ENCODE assay signal across 2 cellular contexts in the genomic region with DNA sequence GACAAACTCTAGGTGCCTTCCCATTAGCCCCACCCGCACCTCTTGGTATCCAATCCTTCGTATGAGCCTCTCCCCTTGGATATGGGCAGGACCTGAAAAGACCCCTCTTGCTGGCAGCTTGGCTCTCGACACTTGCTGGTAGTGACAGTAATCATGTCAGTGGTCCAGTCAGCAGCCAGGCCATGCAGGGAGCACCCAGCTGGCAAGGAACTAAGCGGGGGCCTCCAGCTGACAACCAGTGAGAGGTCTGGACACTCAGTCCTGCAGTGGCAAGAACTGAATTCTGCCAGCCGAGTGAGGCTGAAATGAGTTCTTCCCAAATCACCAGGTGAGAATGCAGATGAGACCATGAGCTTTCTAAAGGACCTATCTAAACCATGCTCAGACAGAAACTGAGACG.
TF ChIP-seq lines count a peak whose summit lies in the region.

No MANE protein-coding gene starts in this region.

TF ChIP-seq in GM23338, 12 proteins besides CTCF, POLR2A, EP300 and RAD21 (continued from another document):
- TF ChIP-seq, protein P1, sequence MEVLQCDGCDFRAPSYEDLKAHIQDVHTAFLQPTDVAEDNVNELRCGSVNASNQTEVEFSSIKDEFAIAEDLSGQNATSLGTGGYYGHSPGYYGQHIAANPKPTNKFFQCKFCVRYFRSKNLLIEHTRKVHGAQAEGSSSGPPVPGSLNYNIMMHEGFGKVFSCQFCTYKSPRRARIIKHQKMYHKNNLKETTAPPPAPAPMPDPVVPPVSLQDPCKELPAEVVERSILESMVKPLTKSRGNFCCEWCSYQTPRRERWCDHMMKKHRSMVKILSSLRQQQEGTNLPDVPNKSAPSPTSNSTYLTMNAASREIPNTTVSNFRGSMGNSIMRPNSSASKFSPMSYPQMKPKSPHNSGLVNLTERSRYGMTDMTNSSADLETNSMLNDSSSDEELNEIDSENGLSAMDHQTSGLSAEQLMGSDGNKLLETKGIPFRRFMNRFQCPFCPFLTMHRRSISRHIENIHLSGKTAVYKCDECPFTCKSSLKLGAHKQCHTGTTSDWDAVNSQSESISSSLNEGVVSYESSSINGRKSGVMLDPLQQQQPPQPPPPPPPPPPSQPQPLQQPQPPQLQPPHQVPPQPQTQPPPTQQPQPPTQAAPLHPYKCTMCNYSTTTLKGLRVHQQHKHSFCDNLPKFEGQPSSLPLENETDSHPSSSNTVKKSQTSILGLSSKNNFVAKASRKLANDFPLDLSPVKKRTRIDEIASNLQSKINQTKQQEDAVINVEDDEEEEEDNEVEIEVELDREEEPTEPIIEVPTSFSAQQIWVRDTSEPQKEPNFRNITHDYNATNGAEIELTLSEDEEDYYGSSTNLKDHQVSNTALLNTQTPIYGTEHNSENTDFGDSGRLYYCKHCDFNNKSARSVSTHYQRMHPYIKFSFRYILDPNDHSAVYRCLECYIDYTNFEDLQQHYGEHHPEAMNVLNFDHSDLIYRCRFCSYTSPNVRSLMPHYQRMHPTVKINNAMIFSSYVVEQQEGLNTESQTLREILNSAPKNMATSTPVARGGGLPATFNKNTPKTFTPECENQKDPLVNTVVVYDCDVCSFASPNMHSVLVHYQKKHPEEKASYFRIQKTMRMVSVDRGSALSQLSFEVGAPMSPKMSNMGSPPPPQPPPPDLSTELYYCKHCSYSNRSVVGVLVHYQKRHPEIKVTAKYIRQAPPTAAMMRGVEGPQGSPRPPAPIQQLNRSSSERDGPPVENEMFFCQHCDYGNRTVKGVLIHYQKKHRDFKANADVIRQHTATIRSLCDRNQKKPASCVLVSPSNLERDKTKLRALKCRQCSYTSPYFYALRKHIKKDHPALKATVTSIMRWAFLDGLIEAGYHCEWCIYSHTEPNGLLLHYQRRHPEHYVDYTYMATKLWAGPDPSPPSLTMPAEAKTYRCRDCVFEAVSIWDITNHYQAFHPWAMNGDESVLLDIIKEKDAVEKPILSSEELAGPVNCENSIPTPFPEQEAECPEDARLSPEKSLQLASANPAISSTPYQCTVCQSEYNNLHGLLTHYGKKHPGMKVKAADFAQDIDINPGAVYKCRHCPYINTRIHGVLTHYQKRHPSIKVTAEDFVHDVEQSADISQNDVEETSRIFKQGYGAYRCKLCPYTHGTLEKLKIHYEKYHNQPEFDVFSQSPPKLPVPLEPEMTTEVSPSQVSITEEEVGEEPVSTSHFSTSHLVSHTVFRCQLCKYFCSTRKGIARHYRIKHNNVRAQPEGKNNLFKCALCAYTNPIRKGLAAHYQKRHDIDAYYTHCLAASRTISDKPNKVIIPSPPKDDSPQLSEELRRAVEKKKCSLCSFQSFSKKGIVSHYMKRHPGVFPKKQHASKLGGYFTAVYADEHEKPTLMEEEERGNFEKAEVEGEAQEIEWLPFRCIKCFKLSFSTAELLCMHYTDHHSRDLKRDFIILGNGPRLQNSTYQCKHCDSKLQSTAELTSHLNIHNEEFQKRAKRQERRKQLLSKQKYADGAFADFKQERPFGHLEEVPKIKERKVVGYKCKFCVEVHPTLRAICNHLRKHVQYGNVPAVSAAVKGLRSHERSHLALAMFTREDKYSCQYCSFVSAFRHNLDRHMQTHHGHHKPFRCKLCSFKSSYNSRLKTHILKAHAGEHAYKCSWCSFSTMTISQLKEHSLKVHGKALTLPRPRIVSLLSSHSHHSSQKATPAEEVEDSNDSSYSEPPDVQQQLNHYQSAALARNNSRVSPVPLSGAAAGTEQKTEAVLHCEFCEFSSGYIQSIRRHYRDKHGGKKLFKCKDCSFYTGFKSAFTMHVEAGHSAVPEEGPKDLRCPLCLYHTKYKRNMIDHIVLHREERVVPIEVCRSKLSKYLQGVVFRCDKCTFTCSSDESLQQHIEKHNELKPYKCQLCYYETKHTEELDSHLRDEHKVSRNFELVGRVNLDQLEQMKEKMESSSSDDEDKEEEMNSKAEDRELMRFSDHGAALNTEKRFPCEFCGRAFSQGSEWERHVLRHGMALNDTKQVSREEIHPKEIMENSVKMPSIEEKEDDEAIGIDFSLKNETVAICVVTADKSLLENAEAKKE (CRISPR knock-in tag; IDR thresholded peaks at IDR 0.05) = no peak
- no peak for TF ChIP-seq EZH2phosphoT487 (IDR thresholded peaks at IDR 0.05; ENCODE audit: unreplicated experiment)
- TF ChIP-seq JUNB (IDR thresholded peaks at IDR 0.05; ENCODE audit: unreplicated experiment) = no peak
- no peak for TF ChIP-seq NANOG (IDR thresholded peaks at IDR 0.05; ENCODE audit: borderline replicate concordance)
- no peak for TF ChIP-seq EZH2 (IDR thresholded peaks at IDR 0.05; ENCODE audit: low read depth, unreplicated experiment)
- no peak for TF ChIP-seq POLR2AphosphoS5 (IDR thresholded peaks at IDR 0.05; ENCODE audit: low read depth)
- no peak for TF ChIP-seq STAT1 (IDR thresholded peaks at IDR 0.05; ENCODE audit: unreplicated experiment)
- no peak for TF ChIP-seq ZNF331 (CRISPR knock-in tag; IDR thresholded peaks at IDR 0.05; ENCODE audit: low read depth)
- TF ChIP-seq, protein P2, sequence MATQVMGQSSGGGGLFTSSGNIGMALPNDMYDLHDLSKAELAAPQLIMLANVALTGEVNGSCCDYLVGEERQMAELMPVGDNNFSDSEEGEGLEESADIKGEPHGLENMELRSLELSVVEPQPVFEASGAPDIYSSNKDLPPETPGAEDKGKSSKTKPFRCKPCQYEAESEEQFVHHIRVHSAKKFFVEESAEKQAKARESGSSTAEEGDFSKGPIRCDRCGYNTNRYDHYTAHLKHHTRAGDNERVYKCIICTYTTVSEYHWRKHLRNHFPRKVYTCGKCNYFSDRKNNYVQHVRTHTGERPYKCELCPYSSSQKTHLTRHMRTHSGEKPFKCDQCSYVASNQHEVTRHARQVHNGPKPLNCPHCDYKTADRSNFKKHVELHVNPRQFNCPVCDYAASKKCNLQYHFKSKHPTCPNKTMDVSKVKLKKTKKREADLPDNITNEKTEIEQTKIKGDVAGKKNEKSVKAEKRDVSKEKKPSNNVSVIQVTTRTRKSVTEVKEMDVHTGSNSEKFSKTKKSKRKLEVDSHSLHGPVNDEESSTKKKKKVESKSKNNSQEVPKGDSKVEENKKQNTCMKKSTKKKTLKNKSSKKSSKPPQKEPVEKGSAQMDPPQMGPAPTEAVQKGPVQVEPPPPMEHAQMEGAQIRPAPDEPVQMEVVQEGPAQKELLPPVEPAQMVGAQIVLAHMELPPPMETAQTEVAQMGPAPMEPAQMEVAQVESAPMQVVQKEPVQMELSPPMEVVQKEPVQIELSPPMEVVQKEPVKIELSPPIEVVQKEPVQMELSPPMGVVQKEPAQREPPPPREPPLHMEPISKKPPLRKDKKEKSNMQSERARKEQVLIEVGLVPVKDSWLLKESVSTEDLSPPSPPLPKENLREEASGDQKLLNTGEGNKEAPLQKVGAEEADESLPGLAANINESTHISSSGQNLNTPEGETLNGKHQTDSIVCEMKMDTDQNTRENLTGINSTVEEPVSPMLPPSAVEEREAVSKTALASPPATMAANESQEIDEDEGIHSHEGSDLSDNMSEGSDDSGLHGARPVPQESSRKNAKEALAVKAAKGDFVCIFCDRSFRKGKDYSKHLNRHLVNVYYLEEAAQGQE (IDR thresholded peaks at IDR 0.05; ENCODE audit: unreplicated experiment) = no peak

TF ChIP-seq in WTC11, 78 proteins besides CTCF, POLR2A, EP300 and RAD21 (continued from another document):
- TF ChIP-seq, protein P3, sequence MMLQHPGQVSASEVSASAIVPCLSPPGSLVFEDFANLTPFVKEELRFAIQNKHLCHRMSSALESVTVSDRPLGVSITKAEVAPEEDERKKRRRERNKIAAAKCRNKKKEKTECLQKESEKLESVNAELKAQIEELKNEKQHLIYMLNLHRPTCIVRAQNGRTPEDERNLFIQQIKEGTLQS (CRISPR knock-in tag; conservative IDR thresholded peaks at IDR 0.05) = no peak
- TF ChIP-seq GABPB1 (CRISPR knock-in tag; IDR thresholded peaks at IDR 0.05) = no peak
- TF ChIP-seq ZNF317 (CRISPR knock-in tag; IDR thresholded peaks at IDR 0.05; ENCODE audit: borderline replicate concordance, low read depth) = no peak
- no peak for TF ChIP-seq MYBL2 (CRISPR knock-in tag; IDR thresholded peaks at IDR 0.05)
- TF ChIP-seq, protein P4, sequence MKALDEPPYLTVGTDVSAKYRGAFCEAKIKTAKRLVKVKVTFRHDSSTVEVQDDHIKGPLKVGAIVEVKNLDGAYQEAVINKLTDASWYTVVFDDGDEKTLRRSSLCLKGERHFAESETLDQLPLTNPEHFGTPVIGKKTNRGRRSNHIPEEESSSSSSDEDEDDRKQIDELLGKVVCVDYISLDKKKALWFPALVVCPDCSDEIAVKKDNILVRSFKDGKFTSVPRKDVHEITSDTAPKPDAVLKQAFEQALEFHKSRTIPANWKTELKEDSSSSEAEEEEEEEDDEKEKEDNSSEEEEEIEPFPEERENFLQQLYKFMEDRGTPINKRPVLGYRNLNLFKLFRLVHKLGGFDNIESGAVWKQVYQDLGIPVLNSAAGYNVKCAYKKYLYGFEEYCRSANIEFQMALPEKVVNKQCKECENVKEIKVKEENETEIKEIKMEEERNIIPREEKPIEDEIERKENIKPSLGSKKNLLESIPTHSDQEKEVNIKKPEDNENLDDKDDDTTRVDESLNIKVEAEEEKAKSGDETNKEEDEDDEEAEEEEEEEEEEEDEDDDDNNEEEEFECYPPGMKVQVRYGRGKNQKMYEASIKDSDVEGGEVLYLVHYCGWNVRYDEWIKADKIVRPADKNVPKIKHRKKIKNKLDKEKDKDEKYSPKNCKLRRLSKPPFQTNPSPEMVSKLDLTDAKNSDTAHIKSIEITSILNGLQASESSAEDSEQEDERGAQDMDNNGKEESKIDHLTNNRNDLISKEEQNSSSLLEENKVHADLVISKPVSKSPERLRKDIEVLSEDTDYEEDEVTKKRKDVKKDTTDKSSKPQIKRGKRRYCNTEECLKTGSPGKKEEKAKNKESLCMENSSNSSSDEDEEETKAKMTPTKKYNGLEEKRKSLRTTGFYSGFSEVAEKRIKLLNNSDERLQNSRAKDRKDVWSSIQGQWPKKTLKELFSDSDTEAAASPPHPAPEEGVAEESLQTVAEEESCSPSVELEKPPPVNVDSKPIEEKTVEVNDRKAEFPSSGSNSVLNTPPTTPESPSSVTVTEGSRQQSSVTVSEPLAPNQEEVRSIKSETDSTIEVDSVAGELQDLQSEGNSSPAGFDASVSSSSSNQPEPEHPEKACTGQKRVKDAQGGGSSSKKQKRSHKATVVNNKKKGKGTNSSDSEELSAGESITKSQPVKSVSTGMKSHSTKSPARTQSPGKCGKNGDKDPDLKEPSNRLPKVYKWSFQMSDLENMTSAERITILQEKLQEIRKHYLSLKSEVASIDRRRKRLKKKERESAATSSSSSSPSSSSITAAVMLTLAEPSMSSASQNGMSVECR (CRISPR knock-in tag; IDR thresholded peaks at IDR 0.05; ENCODE audit: borderline replicate concordance) = no peak
- no peak for TF ChIP-seq OVOL2 (CRISPR knock-in tag; IDR thresholded peaks at IDR 0.05; ENCODE audit: borderline replicate concordance)
- TF ChIP-seq, protein P5, sequence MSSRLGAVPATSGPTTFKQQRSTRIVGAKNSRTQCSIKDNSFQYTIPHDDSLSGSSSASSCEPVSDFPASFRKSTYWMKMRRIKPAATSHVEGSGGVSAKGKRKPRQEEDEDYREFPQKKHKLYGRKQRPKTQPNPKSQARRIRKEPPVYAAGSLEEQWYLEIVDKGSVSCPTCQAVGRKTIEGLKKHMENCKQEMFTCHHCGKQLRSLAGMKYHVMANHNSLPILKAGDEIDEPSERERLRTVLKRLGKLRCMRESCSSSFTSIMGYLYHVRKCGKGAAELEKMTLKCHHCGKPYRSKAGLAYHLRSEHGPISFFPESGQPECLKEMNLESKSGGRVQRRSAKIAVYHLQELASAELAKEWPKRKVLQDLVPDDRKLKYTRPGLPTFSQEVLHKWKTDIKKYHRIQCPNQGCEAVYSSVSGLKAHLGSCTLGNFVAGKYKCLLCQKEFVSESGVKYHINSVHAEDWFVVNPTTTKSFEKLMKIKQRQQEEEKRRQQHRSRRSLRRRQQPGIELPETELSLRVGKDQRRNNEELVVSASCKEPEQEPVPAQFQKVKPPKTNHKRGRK (CRISPR knock-in tag; IDR thresholded peaks at IDR 0.05; ENCODE audit: borderline replicate concordance) = no peak
- no peak for TF ChIP-seq ZNF138 (CRISPR knock-in tag; conservative IDR thresholded peaks at IDR 0.05)
- TF ChIP-seq, protein P6, sequence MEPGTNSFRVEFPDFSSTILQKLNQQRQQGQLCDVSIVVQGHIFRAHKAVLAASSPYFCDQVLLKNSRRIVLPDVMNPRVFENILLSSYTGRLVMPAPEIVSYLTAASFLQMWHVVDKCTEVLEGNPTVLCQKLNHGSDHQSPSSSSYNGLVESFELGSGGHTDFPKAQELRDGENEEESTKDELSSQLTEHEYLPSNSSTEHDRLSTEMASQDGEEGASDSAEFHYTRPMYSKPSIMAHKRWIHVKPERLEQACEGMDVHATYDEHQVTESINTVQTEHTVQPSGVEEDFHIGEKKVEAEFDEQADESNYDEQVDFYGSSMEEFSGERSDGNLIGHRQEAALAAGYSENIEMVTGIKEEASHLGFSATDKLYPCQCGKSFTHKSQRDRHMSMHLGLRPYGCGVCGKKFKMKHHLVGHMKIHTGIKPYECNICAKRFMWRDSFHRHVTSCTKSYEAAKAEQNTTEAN (CRISPR knock-in tag; IDR thresholded peaks at IDR 0.05) = no peak
- TF ChIP-seq, protein P7, sequence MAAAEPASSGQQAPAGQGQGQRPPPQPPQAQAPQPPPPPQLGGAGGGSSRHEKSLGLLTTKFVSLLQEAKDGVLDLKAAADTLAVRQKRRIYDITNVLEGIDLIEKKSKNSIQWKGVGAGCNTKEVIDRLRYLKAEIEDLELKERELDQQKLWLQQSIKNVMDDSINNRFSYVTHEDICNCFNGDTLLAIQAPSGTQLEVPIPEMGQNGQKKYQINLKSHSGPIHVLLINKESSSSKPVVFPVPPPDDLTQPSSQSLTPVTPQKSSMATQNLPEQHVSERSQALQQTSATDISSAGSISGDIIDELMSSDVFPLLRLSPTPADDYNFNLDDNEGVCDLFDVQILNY (CRISPR knock-in tag; IDR thresholded peaks at IDR 0.05) = no peak
- TF ChIP-seq SP1 (CRISPR knock-in tag; conservative IDR thresholded peaks at IDR 0.05) = no peak
- TF ChIP-seq NR3C1 (CRISPR knock-in tag; conservative IDR thresholded peaks at IDR 0.05; ENCODE audit: low read depth) = no peak
- TF ChIP-seq KAT7 (CRISPR knock-in tag; IDR thresholded peaks at IDR 0.05; ENCODE audit: borderline replicate concordance) = no peak
- TF ChIP-seq, protein P8, sequence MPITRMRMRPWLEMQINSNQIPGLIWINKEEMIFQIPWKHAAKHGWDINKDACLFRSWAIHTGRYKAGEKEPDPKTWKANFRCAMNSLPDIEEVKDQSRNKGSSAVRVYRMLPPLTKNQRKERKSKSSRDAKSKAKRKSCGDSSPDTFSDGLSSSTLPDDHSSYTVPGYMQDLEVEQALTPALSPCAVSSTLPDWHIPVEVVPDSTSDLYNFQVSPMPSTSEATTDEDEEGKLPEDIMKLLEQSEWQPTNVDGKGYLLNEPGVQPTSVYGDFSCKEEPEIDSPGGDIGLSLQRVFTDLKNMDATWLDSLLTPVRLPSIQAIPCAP (CRISPR knock-in tag; IDR thresholded peaks at IDR 0.05) = no peak
